8 cellular contexts compared by ENCODE assay signal in the genomic region with DNA sequence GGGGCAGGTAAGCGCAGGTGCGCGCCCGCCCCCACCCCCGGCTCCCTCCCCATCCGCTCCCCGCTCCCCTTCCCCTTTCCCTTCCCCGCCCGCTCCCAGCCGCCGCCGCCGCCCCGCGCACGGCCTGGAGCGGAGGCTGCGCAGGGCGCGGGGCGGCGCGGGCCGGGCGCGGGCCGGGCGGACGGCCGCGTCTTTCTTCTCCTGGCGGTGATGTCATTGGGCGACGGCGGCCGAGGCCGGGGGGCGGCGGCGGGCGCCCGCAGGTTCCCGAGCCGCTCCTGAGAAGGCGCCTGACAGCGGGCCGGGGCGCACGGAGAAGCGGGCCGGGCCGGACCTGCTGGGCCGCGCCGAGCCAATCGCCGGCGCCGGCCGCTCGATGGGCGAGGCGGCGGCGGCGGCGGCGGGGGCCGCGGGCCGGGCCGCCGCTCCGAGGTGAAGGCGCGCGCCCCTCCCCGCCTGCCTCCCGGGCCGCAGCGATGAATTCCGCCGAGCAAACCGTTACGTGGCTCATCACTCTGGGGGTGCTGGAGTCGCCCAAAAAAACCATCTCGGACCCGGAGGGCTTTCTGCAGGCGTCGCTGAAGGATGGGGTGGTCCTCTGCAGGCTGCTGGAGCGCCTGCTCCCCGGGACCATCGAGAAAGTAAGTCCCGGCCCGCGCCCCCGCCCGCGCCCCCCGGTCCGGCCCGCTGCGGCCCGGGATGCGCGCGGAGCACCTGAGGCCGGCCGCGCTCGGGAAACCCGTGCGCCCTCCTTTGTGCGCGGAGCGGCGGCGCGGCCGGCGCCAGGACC. TPM values are rescaled to one million over a fixed set of nuclear protein-coding genes. Genes with fewer than 3 reads are reported as not detected.
DNase-seq lines count a peak whose midpoint lies in the region; ATAC-seq and TF ChIP-seq lines count a peak whose summit lies in the region.

A gene with protein sequence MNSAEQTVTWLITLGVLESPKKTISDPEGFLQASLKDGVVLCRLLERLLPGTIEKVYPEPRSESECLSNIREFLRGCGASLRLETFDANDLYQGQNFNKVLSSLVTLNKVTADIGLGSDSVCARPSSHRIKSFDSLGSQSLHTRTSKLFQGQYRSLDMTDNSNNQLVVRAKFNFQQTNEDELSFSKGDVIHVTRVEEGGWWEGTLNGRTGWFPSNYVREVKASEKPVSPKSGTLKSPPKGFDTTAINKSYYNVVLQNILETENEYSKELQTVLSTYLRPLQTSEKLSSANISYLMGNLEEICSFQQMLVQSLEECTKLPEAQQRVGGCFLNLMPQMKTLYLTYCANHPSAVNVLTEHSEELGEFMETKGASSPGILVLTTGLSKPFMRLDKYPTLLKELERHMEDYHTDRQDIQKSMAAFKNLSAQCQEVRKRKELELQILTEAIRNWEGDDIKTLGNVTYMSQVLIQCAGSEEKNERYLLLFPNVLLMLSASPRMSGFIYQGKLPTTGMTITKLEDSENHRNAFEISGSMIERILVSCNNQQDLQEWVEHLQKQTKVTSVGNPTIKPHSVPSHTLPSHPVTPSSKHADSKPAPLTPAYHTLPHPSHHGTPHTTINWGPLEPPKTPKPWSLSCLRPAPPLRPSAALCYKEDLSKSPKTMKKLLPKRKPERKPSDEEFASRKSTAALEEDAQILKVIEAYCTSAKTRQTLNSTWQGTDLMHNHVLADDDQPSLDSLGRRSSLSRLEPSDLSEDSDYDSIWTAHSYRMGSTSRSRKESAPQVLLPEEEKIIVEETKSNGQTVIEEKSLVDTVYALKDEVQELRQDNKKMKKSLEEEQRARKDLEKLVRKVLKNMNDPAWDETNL (plus strand): TSS at position 260 of the 790 bp plus-strand sequence. CDS start 217 bp downstream, at position 477.

- no TSS peak for BruUV-seq in HCT116 (replicated peaks; lab: Mats Ljungman, UMichigan)

- H3K4me1 Mint-ChIP-seq in nephron progenitor cell, result peaks cover 42% of the 10 kb centered on the region

- no peaks in the 10 kb centered on the region for H3K4me1 ChIP-seq in HCT116 (ENCODE audit: control insufficient read depth in 1 of 2, insufficient read depth in 2 of 2, low read length in 2 of 2)

- TF ChIP-seq POLR2A in HCT116 (IDR thresholded peaks at IDR 0.05; ENCODE audit: borderline replicate concordance, extremely low read depth, insufficient read depth, insufficient read length), result no peak

- peak within 1 kb of the TSS; percentile 95 for H3K4me3 Mint-ChIP-seq in nephron progenitor cell

- TF ChIP-seq CTCF in HCT116 (IDR thresholded peaks at IDR 0.05 in 2 of 3, conservative IDR thresholded peaks at IDR 0.05 in 1 of 3; ENCODE audit: borderline replicate concordance in 1 of 3, insufficient read depth in 1 of 3, low read depth in 2 of 3, low read length in 2 of 3), result no peak
- TF ChIP-seq CTCF in WI38 (IDR thresholded peaks at IDR 0.05; ENCODE audit: low read depth, low read length), result no peak
- no peak for TF ChIP-seq CTCF in fibroblast of the aortic adventitia (IDR thresholded peaks at IDR 0.05; ENCODE audit: insufficient read depth, low read length)
- TF ChIP-seq CTCF in nephron progenitor cell (IDR thresholded peaks at IDR 0.05), result no peak

- peaks cover 0 to under 1% of the 10 kb centered on the region in 2 experiments; a peak in 1 of 4 replicates for H3K9me3 ChIP-seq in HCT116 (ENCODE audit: control insufficient read depth in 1 of 2, insufficient read depth in 1 of 2, low read depth in 1 of 2, low read length in 2 of 2)

- H3K9me3 Mint-ChIP-seq in nephron progenitor cell, result peaks cover 21% of the 10 kb centered on the region

- ATAC-seq in HCT116, result no peak
- no peak for ATAC-seq in GM19023 (IDR thresholded peaks at IDR 0.05; ENCODE audit: unreplicated experiment)

- H3K9me2 ChIP-seq in HCT116 (ENCODE audit: insufficient read depth), result no peaks in the 10 kb centered on the region

- H3K36me3 ChIP-seq in HCT116 (ENCODE audit: control insufficient read depth in 1 of 2, insufficient read depth in 2 of 2, low read length in 2 of 2), result no peaks in the 10 kb centered on the region

- TF ChIP-seq RAD21 in HCT116 (IDR thresholded peaks at IDR 0.05; ENCODE audit: low read depth), result no peak

- no peak within 1 kb of the TSS for H2AFZ ChIP-seq in HCT116 (ENCODE audit: low read depth, low read length, poor library complexity, severe bottlenecking)

- RAD21 ChIA-PET in HCT116 (lab: Charles Lee; ENCODE audit: low non-redundant PET in 1 of 2, low total read pairs in 2 of 2, uncharacterized antibody in 2 of 2, unreplicated experiment in 2 of 2), result no interaction called here

- H3K9ac ChIP-seq in HCT116 (ENCODE audit: low read length), result no peak within 1 kb of the TSS

- peak within 1 kb of the TSS; percentile 98 for H3K27ac Mint-ChIP-seq in nephron progenitor cell

- no peaks in the 10 kb centered on the region for H4K20me1 ChIP-seq in HCT116 (ENCODE audit: insufficient read depth)

- CTCF ChIA-PET in HCT116 (lab: Charles Lee), result no interaction called here

- intact Hi-C loops in HCT116 (cut with micrococcal nuclease), result no loop called here

- DNase-seq in COLO668 (lab: John Stamatoyannopoulos, UW; ENCODE audit: unreplicated experiment) (peak; percentile 79), HCT116 (ENCODE audit: low read depth, low spot score) (no peak), fibroblast of the aortic adventitia (ENCODE audit: low read depth) (no peak), nephron progenitor cell (peak; percentile 65), NCI-H1694 (lab: John Stamatoyannopoulos, UW) (no peak), HuH-7.5 (ENCODE audit: low spot score) (no peak)

- no peaks in the 10 kb centered on the region for H3K79me2 ChIP-seq in HCT116 (ENCODE audit: insufficient read depth, low read length)

- H3K4me2 ChIP-seq in HCT116 (ENCODE audit: low read length), result no peak within 1 kb of the TSS

- H3K27me3 Mint-ChIP-seq in nephron progenitor cell (ENCODE audit: low read depth, poor library complexity), result peaks cover 84% of the 10 kb centered on the region

- H3K4me3 ChIP-seq in HCT116 (replicated peaks in 1 of 2; ENCODE audit: low read depth in 1 of 2, low read length in 2 of 2) (no peak within 1 kb of the TSS), WI38 (ENCODE audit: low read depth, low read length) (peak within 1 kb of the TSS; percentile 47), fibroblast of the aortic adventitia (ENCODE audit: low read depth, low read length) (peak within 1 kb of the TSS; percentile 59)

- peaks cover 5% of the 10 kb centered on the region; the same call in 1 of the 2 replicates for H3K27me3 ChIP-seq in HCT116 (ENCODE audit: insufficient read depth, low read length)

- POLR2A ChIA-PET in HCT116 (lab: Charles Lee), result no interaction called here

- no peak within 1 kb of the TSS for H3K27ac ChIP-seq in HCT116 (ENCODE audit: low read depth, low read length)

- H3K36me3 Mint-ChIP-seq in nephron progenitor cell (ENCODE audit: low read depth), result peaks cover 11% of the 10 kb centered on the region

TF ChIP-seq in HCT116, 20 proteins besides CTCF, POLR2A, EP300 and RAD21:
- TF ChIP-seq, protein P1, sequence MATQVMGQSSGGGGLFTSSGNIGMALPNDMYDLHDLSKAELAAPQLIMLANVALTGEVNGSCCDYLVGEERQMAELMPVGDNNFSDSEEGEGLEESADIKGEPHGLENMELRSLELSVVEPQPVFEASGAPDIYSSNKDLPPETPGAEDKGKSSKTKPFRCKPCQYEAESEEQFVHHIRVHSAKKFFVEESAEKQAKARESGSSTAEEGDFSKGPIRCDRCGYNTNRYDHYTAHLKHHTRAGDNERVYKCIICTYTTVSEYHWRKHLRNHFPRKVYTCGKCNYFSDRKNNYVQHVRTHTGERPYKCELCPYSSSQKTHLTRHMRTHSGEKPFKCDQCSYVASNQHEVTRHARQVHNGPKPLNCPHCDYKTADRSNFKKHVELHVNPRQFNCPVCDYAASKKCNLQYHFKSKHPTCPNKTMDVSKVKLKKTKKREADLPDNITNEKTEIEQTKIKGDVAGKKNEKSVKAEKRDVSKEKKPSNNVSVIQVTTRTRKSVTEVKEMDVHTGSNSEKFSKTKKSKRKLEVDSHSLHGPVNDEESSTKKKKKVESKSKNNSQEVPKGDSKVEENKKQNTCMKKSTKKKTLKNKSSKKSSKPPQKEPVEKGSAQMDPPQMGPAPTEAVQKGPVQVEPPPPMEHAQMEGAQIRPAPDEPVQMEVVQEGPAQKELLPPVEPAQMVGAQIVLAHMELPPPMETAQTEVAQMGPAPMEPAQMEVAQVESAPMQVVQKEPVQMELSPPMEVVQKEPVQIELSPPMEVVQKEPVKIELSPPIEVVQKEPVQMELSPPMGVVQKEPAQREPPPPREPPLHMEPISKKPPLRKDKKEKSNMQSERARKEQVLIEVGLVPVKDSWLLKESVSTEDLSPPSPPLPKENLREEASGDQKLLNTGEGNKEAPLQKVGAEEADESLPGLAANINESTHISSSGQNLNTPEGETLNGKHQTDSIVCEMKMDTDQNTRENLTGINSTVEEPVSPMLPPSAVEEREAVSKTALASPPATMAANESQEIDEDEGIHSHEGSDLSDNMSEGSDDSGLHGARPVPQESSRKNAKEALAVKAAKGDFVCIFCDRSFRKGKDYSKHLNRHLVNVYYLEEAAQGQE (IDR thresholded peaks at IDR 0.05; ENCODE audit: low read depth), result no peak
- TF ChIP-seq FOSL1 (IDR thresholded peaks at IDR 0.05; ENCODE audit: low read depth) (no peak), SIN3A (IDR thresholded peaks at IDR 0.05; ENCODE audit: low read depth) (no peak), EZH2phosphoT487 (IDR thresholded peaks at IDR 0.05; ENCODE audit: borderline replicate concordance) (no peak), ZNF274 (IDR thresholded peaks at IDR 0.05; ENCODE audit: low read depth, low read length) (no peak), POLR2AphosphoS5 (IDR thresholded peaks at IDR 0.05; ENCODE audit: low read depth, low read length) (no peak), EGR1 (IDR thresholded peaks at IDR 0.05; ENCODE audit: low read depth) (no peak), EZH2 (IDR thresholded peaks at IDR 0.05) (no peak)

RNA-seq across cellular contexts. Expression of the gene that starts here (rescaled TPM):
- total RNA-seq in HCT116 (2021; ENCODE audit: unreplicated experiment) (46.2 TPM), fibroblast of the aortic adventitia (ENCODE audit: low replicate concordance) (24.8 and 35.9 TPM in 2 replicates)
- polyA plus RNA-seq in HCT116 (2012), result 30.0 and 30.6 TPM in 2 replicates

Comparison
In these comparisons a context has a peak if more than half of its experiments do, and no peak if none do; other contexts are left out.
1. DNase-seq: peak in COLO668 (single experiment) and nephron progenitor cell (single experiment); none in HCT116 (single experiment), fibroblast of the aortic adventitia (single experiment), NCI-H1694 (single experiment) and HuH-7.5 (single experiment).
2. H3K4me3 ChIP-seq: peak in WI38 (single experiment) and fibroblast of the aortic adventitia (single experiment); none in HCT116 (0 of 2).